Comparison of ENCODE assay signal across 8 cellular contexts in the genomic region with DNA sequence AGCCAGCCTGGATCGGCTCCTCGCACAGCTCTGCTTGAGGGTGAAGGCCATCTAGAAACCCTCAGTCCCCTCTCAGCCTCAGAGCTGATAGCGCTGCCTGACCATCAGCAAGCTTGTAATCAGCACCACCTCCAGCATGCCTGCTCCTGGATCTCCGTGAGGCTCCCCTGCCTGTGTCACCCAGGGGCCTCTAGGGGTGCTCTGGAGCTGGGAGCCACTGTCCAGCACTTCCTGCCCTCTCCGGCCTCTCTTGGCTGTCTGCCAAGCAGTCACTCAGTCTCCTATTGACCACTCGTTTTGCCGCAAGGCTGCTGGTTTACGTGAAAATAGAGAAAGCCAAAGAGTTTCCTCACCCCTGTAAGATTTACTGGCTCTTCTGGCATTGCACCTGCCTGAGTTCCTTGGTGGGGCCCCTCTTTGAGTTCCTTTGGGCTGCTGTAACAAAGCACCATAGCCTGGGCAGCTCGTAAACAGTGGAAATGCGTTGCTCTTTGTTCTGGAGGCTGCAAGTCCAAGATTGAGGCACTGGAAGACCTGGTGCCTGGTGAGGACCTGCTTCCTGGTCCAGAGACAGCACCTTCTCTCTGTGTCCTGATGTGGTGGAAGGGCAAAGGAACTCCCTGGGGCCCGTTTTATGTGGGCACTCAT. TPM values are rescaled to one million over a fixed set of nuclear protein-coding genes. Genes with fewer than 3 reads are reported as not detected.
A peak's percentile ranks its signal among the peaks of the same experiment; 100 is the strongest.
DNase-seq lines count a peak whose midpoint lies in the region; ATAC-seq and TF ChIP-seq lines count a peak whose summit lies in the region.

No MANE protein-coding gene starts in this region.

- CTCF ChIA-PET in CD4-positive, alpha-beta memory T cell (lab: Charles Lee; ENCODE audit: partially characterized antibody), result no interaction called here

- H3K27me3 Mint-ChIP-seq in CD4-positive, alpha-beta memory T cell, result no peaks in the 10 kb centered on the region

- H3K9me3 ChIP-seq in Loucy (ENCODE audit: insufficient read depth, low read depth, low read length), result no peaks in the 10 kb centered on the region
- H3K9me3 ChIP-seq in CD4-positive, alpha-beta memory T cell (ENCODE audit: control insufficient read depth in 1 of 2, low read length in 2 of 2), result no peaks in the 10 kb centered on the region

- peak; percentile 70 for DNase-seq in ELF-1 (ENCODE audit: low read depth, low spot score)
- DNase-seq in anterior cingulate cortex (lab: John Stamatoyannopoulos, UW), result peak in 55 of 58 donors; percentile 15 to 98 (median 67)
- peak; percentile 93 for DNase-seq in hepatic stellate cell (ENCODE audit: low spot score)
- DNase-seq in renal cortical epithelial cell (ENCODE audit: low read depth), result peak; percentile 77
- DNase-seq in CD4-positive, alpha-beta memory T cell, result no peak

- H3K36me3 ChIP-seq in Loucy (ENCODE audit: insufficient read depth, low read length), result no peaks in the 10 kb centered on the region
- peaks cover 1% of the 10 kb centered on the region for H3K36me3 ChIP-seq in CD4-positive, alpha-beta memory T cell (ENCODE audit: insufficient read depth, low read length)

- H3K79me2 ChIP-seq in Loucy (ENCODE audit: insufficient read depth, low read length), result no peaks in the 10 kb centered on the region

- H3K9me2 ChIP-seq in Loucy (replicated peaks; ENCODE audit: low read depth, low read length), result no peaks in the 10 kb centered on the region

- intact Hi-C loops in CD4-positive, alpha-beta memory T cell (cut with micrococcal nuclease), result no loop called here

- no peak overlapping the region for H3K4me3 ChIP-seq in Loucy (ENCODE audit: low read length, poor library complexity, severe bottlenecking)
- H3K4me3 ChIP-seq in CD4-positive, alpha-beta memory T cell (ENCODE audit: low read length in 2 of 2), result no peak overlapping the region

- H3K4me3 Mint-ChIP-seq in CD4-positive, alpha-beta memory T cell, result no peak overlapping the region

- H3F3A ChIP-seq in Loucy (ENCODE audit: low read depth), result no peaks in the 10 kb centered on the region

- peaks cover 0 to 12% of the 10 kb centered on the region in 2 donors for H3K36me3 Mint-ChIP-seq in CD4-positive, alpha-beta memory T cell

- H3K27me3 ChIP-seq in Loucy (ENCODE audit: insufficient read depth, low read length, poor library complexity, severe bottlenecking), result no peaks in the 10 kb centered on the region
- no peaks in the 10 kb centered on the region for H3K27me3 ChIP-seq in CD4-positive, alpha-beta memory T cell (ENCODE audit: insufficient read depth, low read length)

- no peaks in the 10 kb centered on the region for H4K20me1 ChIP-seq in Loucy (ENCODE audit: insufficient read depth, low read length, poor library complexity, severe bottlenecking)

- TF ChIP-seq CTCF in Loucy (conservative IDR thresholded peaks at IDR 0.05; ENCODE audit: low read length), result peak; percentile 43

- no peaks in the 10 kb centered on the region for H3K4me1 ChIP-seq in Loucy (ENCODE audit: insufficient read depth, low read length, poor library complexity, severe bottlenecking)
- no peaks in the 10 kb centered on the region for H3K4me1 ChIP-seq in CD4-positive, alpha-beta memory T cell (ENCODE audit: insufficient read depth, low read length)

- no peak overlapping the region for H3K27ac ChIP-seq in CD4-positive, alpha-beta memory T cell (ENCODE audit: low read depth, low read length)

- POLR2A ChIA-PET in CD4-positive, alpha-beta memory T cell (lab: Charles Lee; ENCODE audit: partially characterized antibody), result no interaction called here

- no peak overlapping the region for H3K4me2 ChIP-seq in Loucy (ENCODE audit: low read depth, low read length, poor library complexity, severe bottlenecking)

- H3K27ac Mint-ChIP-seq in CD4-positive, alpha-beta memory T cell, result no peak overlapping the region

- no peaks in the 10 kb centered on the region for H3K9me3 Mint-ChIP-seq in CD4-positive, alpha-beta memory T cell

- H2AFZ ChIP-seq in Loucy (ENCODE audit: low read length), result no peak overlapping the region

- H3K9ac ChIP-seq in Loucy (ENCODE audit: low read depth, low read length, poor library complexity, severe bottlenecking), result no peak overlapping the region

- no peak for ATAC-seq in HG02970 (IDR thresholded peaks at IDR 0.05; ENCODE audit: low FRiP score, unreplicated experiment)
- no peak for ATAC-seq in GM19035 (IDR thresholded peaks at IDR 0.05; ENCODE audit: unreplicated experiment)

- H3K4me1 Mint-ChIP-seq in CD4-positive, alpha-beta memory T cell, result peaks cover 0 to 1% (median 0%) of the 10 kb centered on the region in 4 donors

RNA-seq across cellular contexts. Expression of gene CAPN10, which starts 17.9 kb away (rescaled TPM):
- total RNA-seq in renal cortical epithelial cell, result 29.5 and 32.8 TPM in 2 replicates
- total RNA-seq in CD4-positive, alpha-beta memory T cell, result 10 to 100 TPM; 80.6 to 83.0 TPM
- polyA plus RNA-seq in CD4-positive, alpha-beta memory T cell, result 10 to 100 TPM in 1 of 2 donors, 1 to 10 TPM in 1; 9.9 to 18.7 TPM

RNA-seq across cellular contexts. Expression of gene GPR35, which starts 20.9 kb away (rescaled TPM):
- 1.6 TPM in 1 of 2 replicates, not detected in the other for total RNA-seq in renal cortical epithelial cell
- 1 to 10 TPM; 6.3 to 6.8 TPM for total RNA-seq in CD4-positive, alpha-beta memory T cell
- 1 to 10 TPM in 1 of 2 donors, under 1 TPM in 1; 0.71 to 1.3 TPM for polyA plus RNA-seq in CD4-positive, alpha-beta memory T cell

RNA-seq across cellular contexts. Expression of gene RNPEPL1, which starts 36.1 kb away (rescaled TPM):
- 14.9 and 74.1 TPM in 2 replicates for total RNA-seq in renal cortical epithelial cell
- total RNA-seq in CD4-positive, alpha-beta memory T cell, result 100 to 1,000 TPM; 140 to 145 TPM
- polyA plus RNA-seq in CD4-positive, alpha-beta memory T cell, result 100 to 1,000 TPM in 1 of 2 donors, 10 to 100 TPM in 1; 13.6 to 100 TPM

RNA-seq across cellular contexts. Expression of gene DUSP28, which starts 44.3 kb away (rescaled TPM):
- 3.1 and 4.0 TPM in 2 replicates for total RNA-seq in renal cortical epithelial cell
- 10 to 100 TPM; 16.3 to 19.4 TPM for total RNA-seq in CD4-positive, alpha-beta memory T cell
- 10 to 100 TPM; 18.2 to 18.5 TPM for polyA plus RNA-seq in CD4-positive, alpha-beta memory T cell

RNA-seq across cellular contexts. Expression of gene ANKMY1, which starts 46.6 kb away (rescaled TPM):
- 4.3 and 9.7 TPM in 2 replicates for total RNA-seq in renal cortical epithelial cell
- 10 to 100 TPM; 71.4 to 84.8 TPM for total RNA-seq in CD4-positive, alpha-beta memory T cell
- polyA plus RNA-seq in CD4-positive, alpha-beta memory T cell, result 10 to 100 TPM in 1 of 2 donors, 1 to 10 TPM in 1; 9.4 to 15.2 TPM

Comparison
In these comparisons a context has a peak if more than half of its experiments do, and no peak if none do; other contexts are left out.
1. DNase-seq: peak in ELF-1 (single experiment), anterior cingulate cortex (55 of 58), hepatic stellate cell (single experiment) and renal cortical epithelial cell (single experiment); none in CD4-positive, alpha-beta memory T cell (0 of 5).